ENCODE assay signal across 23 cellular contexts in the genomic region with DNA sequence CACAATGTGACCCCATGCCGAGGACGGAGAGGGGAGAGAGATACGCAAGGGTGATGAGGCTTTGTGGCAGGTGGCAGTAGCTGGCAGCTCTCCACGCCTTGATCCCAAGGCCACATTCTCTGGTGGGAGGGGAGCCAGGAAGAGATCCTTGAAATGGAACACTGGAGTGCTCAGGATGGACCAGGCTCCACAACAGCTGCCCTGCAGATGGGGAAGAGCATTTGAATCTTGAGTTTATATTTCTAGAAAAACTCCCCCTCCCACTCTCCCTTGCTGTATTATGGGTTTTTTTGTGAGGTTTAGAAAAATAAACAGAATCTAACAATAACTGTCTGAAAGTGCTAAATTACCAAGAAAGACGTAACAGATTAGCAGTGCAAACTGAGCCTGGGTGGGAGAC.
A peak's percentile ranks its signal among the peaks of the same experiment; 100 is the strongest.
DNase-seq lines count a peak whose midpoint lies in the region; ATAC-seq and TF ChIP-seq lines count a peak whose summit lies in the region.
"Had no signal": no experiment of that assay in that cellular context is flagged by ENCODE, and none has a peak within 500 bp of the region (broad histone marks: within the 10 kb centered on the region; RNA-seq: fewer than 3 reads in every experiment).

No MANE protein-coding gene starts in this region.

- H3F3A ChIP-seq in neural progenitor cell (ENCODE audit: low read depth): no peaks in the 10 kb centered on the region

- peak overlapping the region; percentile 18 for H3K27ac Mint-ChIP-seq in neural progenitor cell
- H3K27ac Mint-ChIP-seq: activated CD4-positive, alpha-beta memory T cell treated with anti-CD3 and anti-CD28 coated beads, Interleukin-2, amount 10 ng/mL, durations not matched to agents 7 days and 5 days; activated naive CD4-positive, alpha-beta T cell treated with anti-CD3 and anti-CD28 coated beads for 36 hours; CD4-positive, alpha-beta T cell; GM23338; T-helper 17 cell had no signal

- no peaks in the 10 kb centered on the region for H3K36me3 ChIP-seq in SJCRH30
- no peaks in the 10 kb centered on the region for H3K36me3 ChIP-seq in neural progenitor cell
- H3K36me3 ChIP-seq: spleen had no signal

- H3K36me3 Mint-ChIP-seq in neural progenitor cell: no peaks in the 10 kb centered on the region

- DNase-seq in DMS 273 (lab: John Stamatoyannopoulos, UW; ENCODE audit: unreplicated experiment): peak; percentile 78
- DNase-seq in NCI-H1092 (lab: John Stamatoyannopoulos, UW): peak; percentile 62
- peak; percentile 92 to 96 for DNase-seq in SJCRH30
- DNase-seq in neural progenitor cell (ENCODE audit: low spot score): no peak
- no peak for DNase-seq in NCI-H69 (lab: John Stamatoyannopoulos, UW)
- no peak for DNase-seq in Ammon's horn (ENCODE audit: low spot score)
- no peak for DNase-seq in SHP77 treated with DMSO at 0.1 percent for 48 hours (lab: John Stamatoyannopoulos, UW)
- DNase-seq: activated CD4-positive, alpha-beta memory T cell treated with anti-CD3 and anti-CD28 coated beads, Interleukin-2, amount 10 ng/mL, durations not matched to agents 7 days and 5 days; activated naive CD4-positive, alpha-beta T cell treated with anti-CD3 and anti-CD28 coated beads for 36 hours; activated T-cell treated with anti-CD3 and anti-CD28 coated beads, Interleukin-2, amount 50 U/mL, for 1 hour; CD4-positive, alpha-beta T cell; central memory CD4-positive, alpha-beta T cell; EL; left colon; midbrain; NCI-H1694; NCI-H510A treated with DMSO at 0.1 percent for 48 hours; SIG-M5; stimulated activated CD4-positive, alpha-beta T cell treated with anti-CD3 and anti-CD28 coated beads, Interleukin-4, amount 100 ng/mL, for 4 hours; T-helper 17 cell had no signal

- no peak overlapping the region for H3K9ac ChIP-seq in neural progenitor cell

- peaks cover 13% of the 10 kb centered on the region for H3K27me3 Mint-ChIP-seq in neural progenitor cell (ENCODE audit: insufficient read depth, low read depth)
- H3K27me3 Mint-ChIP-seq: CD4-positive, alpha-beta T cell had no signal

- peaks cover 2% of the 10 kb centered on the region for H3K9me3 Mint-ChIP-seq in neural progenitor cell
- H3K9me3 Mint-ChIP-seq: activated CD4-positive, alpha-beta memory T cell treated with anti-CD3 and anti-CD28 coated beads, Interleukin-2, amount 10 ng/mL, durations not matched to agents 7 days and 5 days; activated naive CD4-positive, alpha-beta T cell treated with anti-CD3 and anti-CD28 coated beads for 36 hours; CD4-positive, alpha-beta T cell; GM23338 had no signal

- H3K4me3 Mint-ChIP-seq in neural progenitor cell: no peak overlapping the region
- H3K4me3 Mint-ChIP-seq: activated CD4-positive, alpha-beta memory T cell treated with anti-CD3 and anti-CD28 coated beads, Interleukin-2, amount 10 ng/mL, durations not matched to agents 7 days and 5 days; activated naive CD4-positive, alpha-beta T cell treated with anti-CD3 and anti-CD28 coated beads for 36 hours; CD4-positive, alpha-beta T cell; GM23338; T-helper 17 cell had no signal

- H3K27me3 ChIP-seq in SJCRH30 (no peaks in the 10 kb centered on the region), neural progenitor cell (no peaks in the 10 kb centered on the region)
- H3K27me3 ChIP-seq: spleen had no signal

- H3K27ac ChIP-seq in SJCRH30 (peak overlapping the region; percentile 82), neural progenitor cell (no peak overlapping the region)
- H3K27ac ChIP-seq: spleen had no signal

- H3K4me1 Mint-ChIP-seq in neural progenitor cell: peaks cover 39% of the 10 kb centered on the region
- H3K4me1 Mint-ChIP-seq: activated CD4-positive, alpha-beta memory T cell treated with anti-CD3 and anti-CD28 coated beads, Interleukin-2, amount 10 ng/mL, durations not matched to agents 7 days and 5 days; T-helper 17 cell had no signal

- H3K4me1 ChIP-seq in SJCRH30: peaks cover 26% of the 10 kb centered on the region
- no peaks in the 10 kb centered on the region for H3K4me1 ChIP-seq in neural progenitor cell
- H3K4me1 ChIP-seq: spleen had no signal

- H2AFZ ChIP-seq in neural progenitor cell (replicated peaks): no peak overlapping the region
- H2AFZ ChIP-seq: GM23338 had no signal

- H3K4me2 ChIP-seq in neural progenitor cell: no peak overlapping the region
- H3K4me2 ChIP-seq: GM23338 had no signal

- no peaks in the 10 kb centered on the region for H4K20me1 ChIP-seq in neural progenitor cell (ENCODE audit: low read depth)

- no peak for ATAC-seq in GM18519 (IDR thresholded peaks at IDR 0.05; ENCODE audit: low FRiP score, unreplicated experiment)
- ATAC-seq: GM23338, left colon, T-helper 17 cell had no signal

- no peak for TF ChIP-seq CTCF in neural progenitor cell (IDR thresholded peaks at IDR 0.05)

- no peaks in the 10 kb centered on the region for H3K79me2 ChIP-seq in neural progenitor cell (ENCODE audit: low read depth)

- H3K4me3 ChIP-seq in SJCRH30 (no peak overlapping the region), neural progenitor cell (no peak overlapping the region)
- H3K4me3 ChIP-seq: GM23338, spleen had no signal

- H3K9me3 ChIP-seq in SJCRH30 (replicated peaks) (no peaks in the 10 kb centered on the region), neural progenitor cell (ENCODE audit: low read depth) (no peaks in the 10 kb centered on the region)
- H3K9me3 ChIP-seq: spleen had no signal

Comparison
In these comparisons a context has a peak if more than half of its experiments do, and no peak if none do; other contexts are left out.
1. DNase-seq: peak in DMS 273 (single experiment), NCI-H1092 (single experiment) and SJCRH30 (2 of 2); none in neural progenitor cell (single experiment), NCI-H69 (single experiment), Ammon's horn (single experiment) and SHP77 treated with DMSO at 0.1 percent for 48 hours (single experiment).